ENCODE assay signal across 7 cellular contexts in genomic region chr19:48806518-48806817, GRCh38. TPM values are rescaled to one million over a fixed set of nuclear protein-coding genes. Genes with fewer than 3 reads are reported as not detected.
DNase-seq lines count a peak whose midpoint lies in the region; ATAC-seq and TF ChIP-seq lines count a peak whose summit lies in the region.
"Had no signal": no experiment of that assay in that cellular context is flagged by ENCODE, and none has a peak within 500 bp of the region (broad histone marks: within the 10 kb centered on the region; RNA-seq: fewer than 3 reads in every experiment).

No MANE protein-coding gene starts in this region.

- H3K27ac ChIP-seq in SK-N-SH (ENCODE audit: low read depth in 2 of 2, low read length in 1 of 2): no peak overlapping the region
- H3K27ac ChIP-seq in angular gyrus (ENCODE audit: low read depth, low read length): peak overlapping the region; percentile 73

- peaks cover 0 to 2% of the 10 kb centered on the region in 2 experiments for H3K36me3 ChIP-seq in SK-N-SH (replicated peaks in 1 of 2; ENCODE audit: control insufficient read depth in 1 of 2, insufficient read depth in 2 of 2, low read length in 1 of 2)

- POLR2A ChIA-PET in SK-N-SH (lab: Yijun Ruan, JAX): interaction anchor here (1.2 kb wide), 1 partner anchor 11 kb away, joined by 5 read pairs; no protein-coding TSS in a partner anchor

- H2AFZ ChIP-seq in SK-N-SH (ENCODE audit: low read depth): no peak overlapping the region

- H4K20me1 ChIP-seq in SK-N-SH (ENCODE audit: insufficient read depth): no peaks in the 10 kb centered on the region

- CTCF ChIA-PET in SK-N-SH (lab: Yijun Ruan, JAX): interaction anchor here (0.9 to 6.9 kb wide), 8 partner anchors 11 to 194 kb away, joined by 3 to 59 read pairs (median 5); partner anchors contain the start of gene HSD17B14

- no peak overlapping the region for H3K4me2 ChIP-seq in SK-N-SH

- TF ChIP-seq EP300 in SK-N-SH (IDR thresholded peaks at IDR 0.05; ENCODE audit: borderline replicate concordance in 1 of 2, low read depth in 1 of 2, low read length in 1 of 2): no peak

- no peak for TF ChIP-seq CTCF in SK-N-SH (IDR thresholded peaks at IDR 0.05)

- peaks cover 0 to 9% of the 10 kb centered on the region in 2 experiments; a peak in 2 of 4 replicates for H3K4me1 ChIP-seq in SK-N-SH (ENCODE audit: control insufficient read depth in 1 of 2, insufficient read depth in 2 of 2, low read depth in 1 of 2, low read length in 1 of 2)

- H3K27me3 ChIP-seq in SK-N-SH (ENCODE audit: insufficient read depth): no peaks in the 10 kb centered on the region

- no peak overlapping the region for H3K9ac ChIP-seq in SK-N-SH

- peaks cover 4% of the 10 kb centered on the region for H3F3A ChIP-seq in SK-N-SH (replicated peaks; ENCODE audit: insufficient read depth)

- DNase-seq in SK-N-SH (peak; percentile 82), SK-N-DZ (ENCODE audit: low spot score) (no peak), putamen (ENCODE audit: low spot score) (no peak)
- peak; percentile 22 for DNase-seq in stimulated activated CD4-positive, alpha-beta T cell treated with anti-CD3 and anti-CD28 coated beads, Interleukin-2, amount 100 ng/mL, for 4 hours (ENCODE audit: low read depth)

- no peak; the same call in 2 of the 3 replicates for ATAC-seq in SK-N-SH treated with all-trans-retinoic acid at 6 μM for 48 hours

- H3K9me3 ChIP-seq in SK-N-SH: no peaks in the 10 kb centered on the region

- no peaks in the 10 kb centered on the region for H3K9me2 ChIP-seq in SK-N-SH

- H3K4me3 ChIP-seq in SK-N-SH (ENCODE audit: low read depth in 2 of 2, low read length in 1 of 2): no peak overlapping the region

- 72% methylated on average over 4 of the region's 5 CpGs for WGBS in SK-N-SH (ENCODE audit: low lambda C conversion rate)

- H3K79me2 ChIP-seq in SK-N-SH (ENCODE audit: insufficient read depth): no peaks in the 10 kb centered on the region

- TF ChIP-seq RAD21 in SK-N-SH (IDR thresholded peaks at IDR 0.05; ENCODE audit: low read length): no peak

TF ChIP-seq in SK-N-SH, 30 proteins besides CTCF, POLR2A, EP300 and RAD21:
- TF ChIP-seq JUND (IDR thresholded peaks at IDR 0.05) (no peak), GATA2 (CRISPR knock-in tag; IDR thresholded peaks at IDR 0.05) (no peak), CHD2 (IDR thresholded peaks at IDR 0.05; ENCODE audit: low read length, partially characterized antibody) (peak; percentile 78)

TF ChIP-seq in SK-N-SH treated with all-trans-retinoic acid at 6 μM for 48 hours, 23 proteins besides CTCF, POLR2A, EP300 and RAD21:
- TF ChIP-seq ZNF8 (CRISPR knock-in tag; IDR thresholded peaks at IDR 0.05) (no peak), ZNF565 (CRISPR knock-in tag; conservative IDR thresholded peaks at IDR 0.05; ENCODE audit: low read depth) (no peak), PATZ1 (CRISPR knock-in tag; IDR thresholded peaks at IDR 0.05; ENCODE audit: borderline replicate concordance) (no peak), GLIS3 (CRISPR knock-in tag; IDR thresholded peaks at IDR 0.05) (no peak), POU6F1 (CRISPR knock-in tag; IDR thresholded peaks at IDR 0.05; ENCODE audit: borderline replicate concordance, low read depth) (no peak), SNAI2 (CRISPR knock-in tag; IDR thresholded peaks at IDR 0.05) (no peak), OSR1 (CRISPR knock-in tag; IDR thresholded peaks at IDR 0.05) (no peak), ARNTL (CRISPR knock-in tag; IDR thresholded peaks at IDR 0.05; ENCODE audit: borderline replicate concordance, low read depth) (no peak), TCF4 (CRISPR knock-in tag; IDR thresholded peaks at IDR 0.05; ENCODE audit: borderline replicate concordance) (no peak)
- TF ChIP-seq, protein P1, sequence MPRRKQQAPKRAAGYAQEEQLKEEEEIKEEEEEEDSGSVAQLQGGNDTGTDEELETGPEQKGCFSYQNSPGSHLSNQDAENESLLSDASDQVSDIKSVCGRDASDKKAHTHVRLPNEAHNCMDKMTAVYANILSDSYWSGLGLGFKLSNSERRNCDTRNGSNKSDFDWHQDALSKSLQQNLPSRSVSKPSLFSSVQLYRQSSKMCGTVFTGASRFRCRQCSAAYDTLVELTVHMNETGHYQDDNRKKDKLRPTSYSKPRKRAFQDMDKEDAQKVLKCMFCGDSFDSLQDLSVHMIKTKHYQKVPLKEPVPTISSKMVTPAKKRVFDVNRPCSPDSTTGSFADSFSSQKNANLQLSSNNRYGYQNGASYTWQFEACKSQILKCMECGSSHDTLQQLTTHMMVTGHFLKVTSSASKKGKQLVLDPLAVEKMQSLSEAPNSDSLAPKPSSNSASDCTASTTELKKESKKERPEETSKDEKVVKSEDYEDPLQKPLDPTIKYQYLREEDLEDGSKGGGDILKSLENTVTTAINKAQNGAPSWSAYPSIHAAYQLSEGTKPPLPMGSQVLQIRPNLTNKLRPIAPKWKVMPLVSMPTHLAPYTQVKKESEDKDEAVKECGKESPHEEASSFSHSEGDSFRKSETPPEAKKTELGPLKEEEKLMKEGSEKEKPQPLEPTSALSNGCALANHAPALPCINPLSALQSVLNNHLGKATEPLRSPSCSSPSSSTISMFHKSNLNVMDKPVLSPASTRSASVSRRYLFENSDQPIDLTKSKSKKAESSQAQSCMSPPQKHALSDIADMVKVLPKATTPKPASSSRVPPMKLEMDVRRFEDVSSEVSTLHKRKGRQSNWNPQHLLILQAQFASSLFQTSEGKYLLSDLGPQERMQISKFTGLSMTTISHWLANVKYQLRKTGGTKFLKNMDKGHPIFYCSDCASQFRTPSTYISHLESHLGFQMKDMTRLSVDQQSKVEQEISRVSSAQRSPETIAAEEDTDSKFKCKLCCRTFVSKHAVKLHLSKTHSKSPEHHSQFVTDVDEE (CRISPR knock-in tag; IDR thresholded peaks at IDR 0.05): no peak

RNA-seq across cellular contexts. Expression of gene BCAT2, which starts 4.4 kb away (rescaled TPM):
- 70.6 and 71.6 TPM in 2 replicates for polyA plus RNA-seq in SK-N-SH (2012; rRNA removed)
- 28.7 and 41.1 TPM in 2 replicates for polyA plus RNA-seq in SK-N-SH (2012; cell fraction: cytosol; rRNA removed)
- 134 and 143 TPM in 2 replicates for polyA plus RNA-seq in SK-N-SH (2012; cell fraction: nucleus; rRNA removed)
- polyA plus RNA-seq in SK-N-DZ (2014; cell fraction: cytosol; rRNA removed): 32.8 and 33.2 TPM in 2 replicates
- 43.3 and 52.9 TPM in 2 replicates for polyA plus RNA-seq in SK-N-DZ (2014; cell fraction: nucleus; rRNA removed)

RNA-seq across cellular contexts. Expression of gene HSD17B14, which starts 29.8 kb away (rescaled TPM):
- 27.9 and 29.7 TPM in 2 replicates for polyA plus RNA-seq in SK-N-SH (2012; rRNA removed)
- 15.9 and 18.2 TPM in 2 replicates for polyA plus RNA-seq in SK-N-SH (2012; cell fraction: cytosol; rRNA removed)
- 48.3 and 48.4 TPM in 2 replicates for polyA plus RNA-seq in SK-N-SH (2012; cell fraction: nucleus; rRNA removed)
- polyA plus RNA-seq in SK-N-DZ (2014; cell fraction: cytosol; rRNA removed): 2.6 and 4.3 TPM in 2 replicates
- 9.7 and 10.0 TPM in 2 replicates for polyA plus RNA-seq in SK-N-DZ (2014; cell fraction: nucleus; rRNA removed)

RNA-seq across cellular contexts. Expression of gene FGF21, which starts 51.1 kb away (rescaled TPM):
- not detected in 2 replicates for polyA plus RNA-seq in SK-N-SH (2012; rRNA removed)
- not detected in 2 replicates for polyA plus RNA-seq in SK-N-SH (2012; cell fraction: cytosol; rRNA removed)
- polyA plus RNA-seq in SK-N-SH (2012; cell fraction: nucleus; rRNA removed): not detected in 2 replicates
- polyA plus RNA-seq in SK-N-DZ (2014; cell fraction: cytosol; rRNA removed): not detected in 2 replicates
- polyA plus RNA-seq in SK-N-DZ (2014; cell fraction: nucleus; rRNA removed): not detected in 2 replicates
- polyA plus RNA-seq: BJ had no signal

RNA-seq across cellular contexts. Expression of gene FUT1, which starts 54.0 kb away (rescaled TPM):
- polyA plus RNA-seq in SK-N-SH (2012; rRNA removed): 0.03 and 0.08 TPM in 2 replicates
- polyA plus RNA-seq in SK-N-SH (2012; cell fraction: cytosol; rRNA removed): 0.07 and 0.12 TPM in 2 replicates
- polyA plus RNA-seq in SK-N-SH (2012; cell fraction: nucleus; rRNA removed): 0.04 and 0.07 TPM in 2 replicates
- 0.15 and 0.38 TPM in 2 replicates for polyA plus RNA-seq in SK-N-DZ (2014; cell fraction: cytosol; rRNA removed)
- 0.07 TPM in 1 of 2 replicates, not detected in the other for polyA plus RNA-seq in SK-N-DZ (2014; cell fraction: nucleus; rRNA removed)

RNA-seq across cellular contexts. Expression of gene IZUMO1, which starts 59.8 kb away (rescaled TPM):
- 0.03 TPM in 2 replicates for polyA plus RNA-seq in SK-N-SH (2012; rRNA removed)
- 0.01 TPM in 1 of 2 replicates, not detected in the other for polyA plus RNA-seq in SK-N-SH (2012; cell fraction: cytosol; rRNA removed)
- polyA plus RNA-seq in SK-N-SH (2012; cell fraction: nucleus; rRNA removed): 0.07 TPM in 1 of 2 replicates, not detected in the other
- not detected in 2 replicates for polyA plus RNA-seq in SK-N-DZ (2014; cell fraction: cytosol; rRNA removed)
- polyA plus RNA-seq in SK-N-DZ (2014; cell fraction: nucleus; rRNA removed): 0.15 TPM in 1 of 2 replicates, not detected in the other
- polyA plus RNA-seq: BJ had no signal

Comparison
In these comparisons a context has a peak if more than half of its experiments do, and no peak if none do; other contexts are left out.
1. DNase-seq: peak in SK-N-SH (single experiment) and stimulated activated CD4-positive, alpha-beta T cell treated with anti-CD3 and anti-CD28 coated beads, Interleukin-2, amount 100 ng/mL, for 4 hours (single experiment); none in SK-N-DZ (single experiment) and putamen (single experiment).